Comparison of ENCODE assay signal across 23 cellular contexts in the genomic region with DNA sequence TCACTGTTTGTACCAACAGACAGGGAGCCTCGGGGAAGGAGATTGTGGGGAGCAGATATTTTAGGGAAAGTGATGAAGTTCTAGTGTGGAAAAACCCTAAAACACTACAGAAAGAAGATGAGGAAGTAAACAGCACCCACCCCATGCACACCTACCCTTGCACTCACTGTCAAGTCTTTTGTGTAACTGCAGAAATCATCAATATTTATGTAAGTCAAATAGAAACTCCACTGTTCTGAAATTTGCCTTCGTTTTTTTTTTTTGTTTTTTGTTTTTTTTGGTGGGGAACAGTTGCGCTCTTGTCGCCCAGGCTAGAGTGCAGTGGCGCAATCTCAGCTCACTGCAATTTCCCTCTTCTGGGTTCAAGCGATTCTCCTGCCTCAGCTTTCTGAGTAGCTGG.
DNase-seq lines count a peak whose midpoint lies in the region; ATAC-seq and TF ChIP-seq lines count a peak whose summit lies in the region.
"Had no signal": no experiment of that assay in that cellular context is flagged by ENCODE, and none has a peak within 500 bp of the region (broad histone marks: within the 10 kb centered on the region; RNA-seq: fewer than 3 reads in every experiment).

No MANE protein-coding gene starts in this region.

- H3K36me3 ChIP-seq in breast epithelium (no peaks in the 10 kb centered on the region), upper lobe of left lung (no peaks in the 10 kb centered on the region)
- H3K36me3 ChIP-seq: Peyer's patch had no signal

- H3K9me3 ChIP-seq in breast epithelium (no peaks in the 10 kb centered on the region), H9 (ENCODE audit: control insufficient read depth, low read depth, low read length) (no peaks in the 10 kb centered on the region), upper lobe of left lung (no peaks in the 10 kb centered on the region)
- H3K9me3 ChIP-seq: Peyer's patch, SK-N-SH had no signal

- TF ChIP-seq CTCF in MCF 10A (IDR thresholded peaks at IDR 0.05; ENCODE audit: unreplicated experiment): no peak
- TF ChIP-seq CTCF in breast epithelium (IDR thresholded peaks at IDR 0.05): no peak
- TF ChIP-seq CTCF in H9 (conservative IDR thresholded peaks at IDR 0.05): no peak
- no peak for TF ChIP-seq CTCF in upper lobe of left lung (IDR thresholded peaks at IDR 0.05)

- H2BK20ac ChIP-seq in H9 (ENCODE audit: low read depth, low read length, poor library complexity, severe bottlenecking): no peak overlapping the region

- H3K4me3 ChIP-seq in breast epithelium (no peak overlapping the region), upper lobe of left lung (no peak overlapping the region)
- H3K4me3 ChIP-seq: Peyer's patch had no signal

- no peak overlapping the region for H3K4ac ChIP-seq in H9 (ENCODE audit: low read depth, low read length)

- CTCF ChIA-PET in MCF 10A (lab: Yijun Ruan, JAX): interaction anchor here (0.7 kb wide), 1 partner anchor 9 kb away, joined by 3 read pairs; no protein-coding TSS in a partner anchor

- H3K27me3 ChIP-seq in breast epithelium: no peaks in the 10 kb centered on the region
- H3K27me3 ChIP-seq in H9 (ENCODE audit: insufficient read depth, low read length): no peaks in the 10 kb centered on the region
- no peaks in the 10 kb centered on the region for H3K27me3 ChIP-seq in upper lobe of left lung
- H3K27me3 ChIP-seq: Peyer's patch had no signal

- no peak overlapping the region for H4K91ac ChIP-seq in H9 (ENCODE audit: insufficient read length, low read depth, low read length)

- H4K8ac ChIP-seq in H9 (replicated peaks; ENCODE audit: insufficient read length, low read depth, low read length): no peak overlapping the region

- H3K23me2 ChIP-seq in H9 (ENCODE audit: insufficient read length, low read depth, low read length, poor library complexity, severe bottlenecking): no peaks in the 10 kb centered on the region

- H3K79me2 ChIP-seq in H9 (ENCODE audit: insufficient read depth, low read length): no peaks in the 10 kb centered on the region

- no peak overlapping the region for H2AFZ ChIP-seq in H9 (ENCODE audit: low read length)

- no peak overlapping the region for H2BK12ac ChIP-seq in H9 (ENCODE audit: insufficient read length, low read depth, low read length)

- no peak overlapping the region for H3K4me3 Mint-ChIP-seq in MCF 10A (ENCODE audit: unreplicated experiment)
- H3K4me3 Mint-ChIP-seq in H9: no peak overlapping the region
- peak overlapping the region; percentile 2 for H3K4me3 Mint-ChIP-seq in dendritic cell treated with granulocyte-macrophage colony-stimulating factor and Interleukin-4, amounts not matched to agents 40 ng/mL and 50 ng/mL, for 4 days

- no peak overlapping the region for H3T11ph ChIP-seq in H9 (ENCODE audit: low read length)

- H3K36me3 Mint-ChIP-seq in MCF 10A (ENCODE audit: insufficient read depth, unreplicated experiment) (peaks cover 14% of the 10 kb centered on the region), H9 (ENCODE audit: insufficient read depth in 1 of 3, low read depth in 3 of 3) (no peaks in the 10 kb centered on the region)
- peaks cover 76% of the 10 kb centered on the region for H3K36me3 Mint-ChIP-seq in dendritic cell treated with granulocyte-macrophage colony-stimulating factor and Interleukin-4, amounts not matched to agents 40 ng/mL and 50 ng/mL, for 4 days (ENCODE audit: low read depth)

- H4K5ac ChIP-seq in H9 (ENCODE audit: insufficient read length, low read depth, low read length): no peak overlapping the region

- no peaks in the 10 kb centered on the region for H3K4me1 Mint-ChIP-seq in MCF 10A (ENCODE audit: insufficient read depth, unreplicated experiment)
- H3K4me1 Mint-ChIP-seq in H9: peaks cover 14 to 16% of the 10 kb centered on the region in 2 experiments
- peaks cover 54% of the 10 kb centered on the region for H3K4me1 Mint-ChIP-seq in dendritic cell treated with granulocyte-macrophage colony-stimulating factor and Interleukin-4, amounts not matched to agents 40 ng/mL and 50 ng/mL, for 4 days (ENCODE audit: low read depth)

- ATAC-seq in upper lobe of left lung (ENCODE audit: low FRiP score in 2 of 2): no peak
- no peak for ATAC-seq in HG03045 (IDR thresholded peaks at IDR 0.05; ENCODE audit: unreplicated experiment)

- no peak overlapping the region for H3K18ac ChIP-seq in H9 (ENCODE audit: insufficient read length, low read depth, low read length)

- H3K79me1 ChIP-seq in H9 (ENCODE audit: insufficient read depth, low read depth, low read length, poor library complexity, severe bottlenecking): no peaks in the 10 kb centered on the region

- no peak overlapping the region for H3K23ac ChIP-seq in H9 (ENCODE audit: insufficient read length, low read depth, low read length)

- H2AK5ac ChIP-seq in H9 (ENCODE audit: insufficient read length, low read length): no peak overlapping the region

- H3K4me1 ChIP-seq in breast epithelium (no peaks in the 10 kb centered on the region), H9 (ENCODE audit: insufficient read depth, low read length) (no peaks in the 10 kb centered on the region), upper lobe of left lung (peaks cover 0 to 8% (median 0%) of the 10 kb centered on the region in 4 donors)
- H3K4me1 ChIP-seq: Peyer's patch had no signal

- no peaks in the 10 kb centered on the region for H4K20me1 ChIP-seq in H9 (ENCODE audit: control insufficient read depth, insufficient read depth, insufficient read length)

- H3K56ac ChIP-seq in H9 (ENCODE audit: insufficient read length, low read depth, low read length): no peak overlapping the region

- no peak overlapping the region for H3K27ac ChIP-seq in breast epithelium
- no peak overlapping the region for H3K27ac ChIP-seq in H9 (ENCODE audit: insufficient read length, low read depth, low read length)
- H3K27ac ChIP-seq in upper lobe of left lung: peak overlapping the region in 3 of 4 donors; percentile 14 to 67 (median 37)
- H3K27ac ChIP-seq: Peyer's patch had no signal

- no peak for TF ChIP-seq EP300 in upper lobe of left lung (IDR thresholded peaks at IDR 0.05)

- H3K14ac ChIP-seq in H9 (ENCODE audit: insufficient read depth, low read length): no peak overlapping the region

- H3K27me3 Mint-ChIP-seq in MCF 10A (ENCODE audit: insufficient read depth, unreplicated experiment) (no peaks in the 10 kb centered on the region), H9 (ENCODE audit: low read depth) (no peaks in the 10 kb centered on the region)
- no peaks in the 10 kb centered on the region for H3K27me3 Mint-ChIP-seq in dendritic cell treated with granulocyte-macrophage colony-stimulating factor and Interleukin-4, amounts not matched to agents 40 ng/mL and 50 ng/mL, for 4 days

- no TSS peak for BruUV-seq in MCF 10A (replicated peaks; lab: Mats Ljungman, UMichigan)

- POLR2A ChIA-PET in MCF 10A (lab: Yijun Ruan, JAX): no interaction called here

- H2BK5ac ChIP-seq in H9 (ENCODE audit: insufficient read length, low read length): no peak overlapping the region

- H3K9ac ChIP-seq in H9 (ENCODE audit: extremely low read depth, insufficient read length, low read length): no peak overlapping the region
- H3K9ac ChIP-seq: SK-N-SH had no signal

- no CpG with 5 or more reads among the region's 6 CpGs for WGBS in H9 (ENCODE audit: extremely low coverage, insufficient read length, low lambda C conversion rate)
- WGBS in upper lobe of left lung, 2 donors: 84 to 86% methylated on average over 6 of the region's 6 CpGs

- H2BK15ac ChIP-seq in H9 (ENCODE audit: low read depth, low read length): no peak overlapping the region

- intact Hi-C loops in MCF 10A (cut with micrococcal nuclease): no loop called here
- intact Hi-C loops in breast epithelium (cut with DNase I; ENCODE audit: low total_unique reads): no loop called here
- intact Hi-C loops in dendritic cell treated with granulocyte-macrophage colony-stimulating factor and Interleukin-4, amounts not matched to agents 40 ng/mL and 50 ng/mL, for 4 days (cut with micrococcal nuclease): no loop called here

- H3K4me2 ChIP-seq in H9 (ENCODE audit: insufficient read depth, insufficient read length, low read length): no peak overlapping the region
- H3K4me2 ChIP-seq: SK-N-SH had no signal

- H3K9me3 Mint-ChIP-seq in MCF 10A (ENCODE audit: unreplicated experiment) (no peaks in the 10 kb centered on the region), H9 (no peaks in the 10 kb centered on the region)
- no peaks in the 10 kb centered on the region for H3K9me3 Mint-ChIP-seq in dendritic cell treated with granulocyte-macrophage colony-stimulating factor and Interleukin-4, amounts not matched to agents 40 ng/mL and 50 ng/mL, for 4 days

- TF ChIP-seq POLR2A in breast epithelium (IDR thresholded peaks at IDR 0.05) (no peak), upper lobe of left lung (IDR thresholded peaks at IDR 0.05) (no peak)

- H2BK120ac ChIP-seq in H9 (ENCODE audit: low read depth, low read length, poor library complexity, severe bottlenecking): no peak overlapping the region

- DNase-seq in MCF 10A (ENCODE audit: unreplicated experiment) (no peak), breast epithelium (ENCODE audit: low spot score in 2 of 2) (no peak), H9 (no peak), upper lobe of left lung (no peak), NCI-H2029 (lab: John Stamatoyannopoulos, UW) (no peak)
- DNase-seq: C1 segment of cervical spinal cord, Calu3, DMS79 treated with DMSO at 0.1 percent for 48 hours, GOT3, HCEC 1CT, NCI-H1092, NCI-H1417 treated with DMSO at 0.1 percent for 48 hours, NCI-H1694 treated with DMSO at 0.1 percent for 48 hours, NCI-H2081 treated with DMSO at 0.1 percent for 48 hours, NCI-H2171, NCI-H226, NCI-H510A, NCI-H69, OCI-M1, Peyer's patch, SK-N-SH had no signal

- peak overlapping the region; percentile 74 for H3K27ac Mint-ChIP-seq in MCF 10A (ENCODE audit: low read depth, unreplicated experiment)
- peak overlapping the region in 2 of 3 experiments; percentile 24 to 50; a peak in 2 of 7 replicates for H3K27ac Mint-ChIP-seq in H9
- H3K27ac Mint-ChIP-seq in dendritic cell treated with granulocyte-macrophage colony-stimulating factor and Interleukin-4, amounts not matched to agents 40 ng/mL and 50 ng/mL, for 4 days: peak overlapping the region; percentile 71

Comparison
In these comparisons a context has a peak if more than half of its experiments do, and no peak if none do; other contexts are left out.
1. H3K27ac ChIP-seq: peak in upper lobe of left lung (3 of 4); none in breast epithelium (0 of 2) and H9 (single experiment).
2. Peak in every context shown above with its lines, with median percentiles within 50 percentile points of each other: H3K27ac Mint-ChIP-seq.